In genomic region chr16:67230809-67231660, GRCh38 we compare ENCODE assay signal across 2 cellular contexts.
TF ChIP-seq lines count a peak whose summit lies in the region.

No MANE protein-coding gene starts in this region.

TF ChIP-seq in K562, 482 proteins besides CTCF, POLR2A, EP300 and RAD21:
- TF ChIP-seq POLR2G (IDR thresholded peaks at IDR 0.05; ENCODE audit: low read depth, low read length) (peak; percentile 25; the same call in 1 of the 2 replicates), ZNF696 (CRISPR knock-in tag; conservative IDR thresholded peaks at IDR 0.05) (no peak), SUPT5H (IDR thresholded peaks at IDR 0.05) (peak; percentile 39; the same call in 1 of the 2 replicates), POLR2B (IDR thresholded peaks at IDR 0.05; ENCODE audit: low read depth, partially characterized antibody) (peak; percentile 32), SMARCB1 (IDR thresholded peaks at IDR 0.05; ENCODE audit: insufficient read length, low read depth) (no peak), NR0B1 (IDR thresholded peaks at IDR 0.05; ENCODE audit: partially characterized antibody) (no peak), POLR2AphosphoS5 (IDR thresholded peaks at IDR 0.05; ENCODE audit: control insufficient read depth, insufficient read depth, low read depth, low read length) (0 out of 2 replicates have a peak, but pooled peaks have one; percentile 10), KLF10 (CRISPR knock-in tag; IDR thresholded peaks at IDR 0.05) (no peak)

TF ChIP-seq in SK-N-SH treated with all-trans-retinoic acid at 6 μM for 48 hours, 23 proteins besides CTCF, POLR2A, EP300 and RAD21:
- no peak for TF ChIP-seq ZNF70 (CRISPR knock-in tag; IDR thresholded peaks at IDR 0.05)
- no peak for TF ChIP-seq OSR1 (CRISPR knock-in tag; IDR thresholded peaks at IDR 0.05)
- no peak for TF ChIP-seq CSDC2 (CRISPR knock-in tag; IDR thresholded peaks at IDR 0.05)
- no peak for TF ChIP-seq ESRRG (CRISPR knock-in tag; IDR thresholded peaks at IDR 0.05)
- TF ChIP-seq TOX (CRISPR knock-in tag; IDR thresholded peaks at IDR 0.05; ENCODE audit: borderline replicate concordance) = no peak
- no peak for TF ChIP-seq GLIS3 (CRISPR knock-in tag; IDR thresholded peaks at IDR 0.05)
- no peak for TF ChIP-seq CREB5 (CRISPR knock-in tag; IDR thresholded peaks at IDR 0.05; ENCODE audit: low read depth)
- no peak for TF ChIP-seq ZNF8 (CRISPR knock-in tag; IDR thresholded peaks at IDR 0.05)
- no peak for TF ChIP-seq PPARA (CRISPR knock-in tag; IDR thresholded peaks at IDR 0.05; ENCODE audit: borderline replicate concordance)
- no peak for TF ChIP-seq ISL1 (CRISPR knock-in tag; IDR thresholded peaks at IDR 0.05)
- TF ChIP-seq ZFP3 (CRISPR knock-in tag; IDR thresholded peaks at IDR 0.05) = no peak
- TF ChIP-seq ARNTL (CRISPR knock-in tag; IDR thresholded peaks at IDR 0.05; ENCODE audit: borderline replicate concordance, low read depth) = no peak
- TF ChIP-seq ZFP30 (CRISPR knock-in tag; IDR thresholded peaks at IDR 0.05) = no peak
- no peak for TF ChIP-seq RARB (CRISPR knock-in tag; IDR thresholded peaks at IDR 0.05)
- no peak for TF ChIP-seq PATZ1 (CRISPR knock-in tag; IDR thresholded peaks at IDR 0.05; ENCODE audit: borderline replicate concordance)
- no peak for TF ChIP-seq SNAI2 (CRISPR knock-in tag; IDR thresholded peaks at IDR 0.05)
- no peak for TF ChIP-seq TSHZ2 (CRISPR knock-in tag; IDR thresholded peaks at IDR 0.05)
- TF ChIP-seq ZNF565 (CRISPR knock-in tag; conservative IDR thresholded peaks at IDR 0.05; ENCODE audit: low read depth) = no peak
- no peak for TF ChIP-seq TCF4 (CRISPR knock-in tag; IDR thresholded peaks at IDR 0.05; ENCODE audit: borderline replicate concordance)
